Comparison of ENCODE assay signal across 1 cellular context in genomic region chr19:3761382-3762129, GRCh38.
A peak's percentile ranks its signal among the peaks of the same experiment; 100 is the strongest.
TF ChIP-seq lines count a peak whose summit lies in the region.

Gene APBA3, minus strand, starts transcription at chr19:3761692. Its CDS starts 1,428 bp downstream, at chr19:3760264.

TF ChIP-seq in HEK293, 187 proteins besides CTCF, POLR2A, EP300 and RAD21 (continued from another document and continues in another):
- peak; percentile 99 for TF ChIP-seq ZBTB11 (tag by site-specific recombination; conservative IDR thresholded peaks at IDR 0.05; ENCODE audit: low read depth)
- TF ChIP-seq ZNF704 (tag by site-specific recombination; IDR thresholded peaks at IDR 0.05) = no peak
- TF ChIP-seq ZNF76 (tag by site-specific recombination; IDR thresholded peaks at IDR 0.05; ENCODE audit: borderline replicate concordance, low read depth) = peak; percentile 97
- peak; percentile 50; the same call in 1 of the 2 replicates for TF ChIP-seq SP3 (tag by site-specific recombination; IDR thresholded peaks at IDR 0.05)
- peak; percentile 77 for TF ChIP-seq ZSCAN30 (tag by site-specific recombination; IDR thresholded peaks at IDR 0.05)
- peak; percentile 59; the same call in 1 of the 2 replicates for TF ChIP-seq ZBTB48 (tag by site-specific recombination; IDR thresholded peaks at IDR 0.05)
- peak; percentile 47; the same call in 1 of the 2 replicates for TF ChIP-seq TRIM28 (IDR thresholded peaks at IDR 0.05; ENCODE audit: borderline replicate concordance, low read length)
- TF ChIP-seq ZNF146 (tag by site-specific recombination; IDR thresholded peaks at IDR 0.05) = 0 out of 2 replicates have a peak, but pooled peaks have one; percentile 23
- peak; percentile 98 for TF ChIP-seq PATZ1 (tag by site-specific recombination; IDR thresholded peaks at IDR 0.05)
- TF ChIP-seq PRDM10 (tag by site-specific recombination; IDR thresholded peaks at IDR 0.05) = peak; percentile 96
- TF ChIP-seq ZSCAN18 (tag by site-specific recombination; IDR thresholded peaks at IDR 0.05) = 0 out of 2 replicates have a peak, but pooled peaks have one; percentile 68
- TF ChIP-seq PRDM6 (tag by site-specific recombination; IDR thresholded peaks at IDR 0.05) = no peak
- TF ChIP-seq ZFP37 (tag by site-specific recombination; IDR thresholded peaks at IDR 0.05) = 0 out of 2 replicates have a peak, but pooled peaks have one; percentile 16
- peak; percentile 84 for TF ChIP-seq ZNF692 (tag by site-specific recombination; IDR thresholded peaks at IDR 0.05)
- TF ChIP-seq ZBTB10 (tag by site-specific recombination; IDR thresholded peaks at IDR 0.05) = peak; percentile 73
- TF ChIP-seq ZNF610 (tag by site-specific recombination; IDR thresholded peaks at IDR 0.05; ENCODE audit: borderline replicate concordance) = peak; percentile 40
- peak; percentile 70 for TF ChIP-seq ZNF629 (tag by site-specific recombination; IDR thresholded peaks at IDR 0.05)
- peak; percentile 74 for TF ChIP-seq ZNF785 (tag by site-specific recombination; IDR thresholded peaks at IDR 0.05)
- TF ChIP-seq ZNF548 (tag by site-specific recombination; IDR thresholded peaks at IDR 0.05) = no peak
- peak; percentile 87 for TF ChIP-seq ZNF639 (tag by site-specific recombination; IDR thresholded peaks at IDR 0.05)
- TF ChIP-seq ZBTB17 (tag by site-specific recombination; IDR thresholded peaks at IDR 0.05) = peak; percentile 98
- peak; percentile 70 for TF ChIP-seq ZFP69B (tag by site-specific recombination; IDR thresholded peaks at IDR 0.05)
- 0 out of 2 replicates have a peak, but pooled peaks have one; percentile 29 for TF ChIP-seq PBX3 (CRISPR knock-in tag; IDR thresholded peaks at IDR 0.05)
- TF ChIP-seq ZNF266 (tag by site-specific recombination; IDR thresholded peaks at IDR 0.05; ENCODE audit: low read depth) = no peak
- peak; percentile 81 for TF ChIP-seq ZBTB26 (tag by site-specific recombination; optimal IDR thresholded peaks at IDR 0.05)
- no peak; the same call in 1 of the 2 replicates for TF ChIP-seq INSM2 (tag by site-specific recombination; IDR thresholded peaks at IDR 0.05)
